ENCODE assay signal across 3 cellular contexts in the genomic region with DNA sequence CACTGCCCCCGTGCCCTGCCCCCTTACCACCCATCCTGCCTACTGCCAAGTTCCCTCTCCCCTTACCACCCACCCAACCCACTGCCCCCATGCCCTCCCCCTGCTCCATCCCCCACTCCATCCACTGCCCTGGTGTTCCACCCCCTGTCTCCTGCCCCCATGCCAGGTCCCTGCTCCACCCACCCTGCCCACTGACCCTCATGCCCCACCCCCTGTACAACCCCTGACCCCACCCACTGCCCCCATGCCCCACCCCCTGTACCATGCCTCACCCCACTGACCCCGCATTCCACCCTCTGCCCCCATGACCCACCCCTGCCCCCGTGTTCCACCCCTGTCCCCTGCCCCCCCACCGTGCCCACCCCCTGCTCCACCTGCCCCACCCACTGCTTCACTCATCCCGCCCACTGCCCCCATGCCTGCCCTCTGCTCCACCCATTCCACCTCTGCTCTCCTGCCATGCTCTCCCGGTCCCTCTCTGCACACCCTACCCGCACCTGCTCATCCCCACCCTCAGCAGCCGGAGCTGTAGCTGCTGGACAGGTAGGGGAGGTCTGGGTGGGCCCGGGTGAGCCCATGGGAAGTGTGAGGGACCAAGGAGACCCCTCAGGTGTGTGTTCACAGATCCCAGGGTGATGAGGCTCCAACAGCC.
TF ChIP-seq lines count a peak whose summit lies in the region.

No MANE protein-coding gene starts in this region.

TF ChIP-seq in GM12891, 5 proteins besides CTCF, POLR2A, EP300 and RAD21:
- TF ChIP-seq SPI1 (IDR thresholded peaks at IDR 0.05; ENCODE audit: low read depth, low read length) (no peak), POU2F2 (IDR thresholded peaks at IDR 0.05; ENCODE audit: low read depth, low read length) (no peak)

TF ChIP-seq in HEK293, 187 proteins besides CTCF, POLR2A, EP300 and RAD21:
- TF ChIP-seq, protein P1, sequence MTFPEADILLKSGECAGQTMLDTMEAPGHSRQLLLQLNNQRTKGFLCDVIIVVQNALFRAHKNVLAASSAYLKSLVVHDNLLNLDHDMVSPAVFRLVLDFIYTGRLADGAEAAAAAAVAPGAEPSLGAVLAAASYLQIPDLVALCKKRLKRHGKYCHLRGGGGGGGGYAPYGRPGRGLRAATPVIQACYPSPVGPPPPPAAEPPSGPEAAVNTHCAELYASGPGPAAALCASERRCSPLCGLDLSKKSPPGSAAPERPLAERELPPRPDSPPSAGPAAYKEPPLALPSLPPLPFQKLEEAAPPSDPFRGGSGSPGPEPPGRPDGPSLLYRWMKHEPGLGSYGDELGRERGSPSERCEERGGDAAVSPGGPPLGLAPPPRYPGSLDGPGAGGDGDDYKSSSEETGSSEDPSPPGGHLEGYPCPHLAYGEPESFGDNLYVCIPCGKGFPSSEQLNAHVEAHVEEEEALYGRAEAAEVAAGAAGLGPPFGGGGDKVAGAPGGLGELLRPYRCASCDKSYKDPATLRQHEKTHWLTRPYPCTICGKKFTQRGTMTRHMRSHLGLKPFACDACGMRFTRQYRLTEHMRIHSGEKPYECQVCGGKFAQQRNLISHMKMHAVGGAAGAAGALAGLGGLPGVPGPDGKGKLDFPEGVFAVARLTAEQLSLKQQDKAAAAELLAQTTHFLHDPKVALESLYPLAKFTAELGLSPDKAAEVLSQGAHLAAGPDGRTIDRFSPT (tag by site-specific recombination; IDR thresholded peaks at IDR 0.05) = no peak
- TF ChIP-seq KLF1 (tag by site-specific recombination; IDR thresholded peaks at IDR 0.05) = peak; percentile 69
- TF ChIP-seq, protein P2, sequence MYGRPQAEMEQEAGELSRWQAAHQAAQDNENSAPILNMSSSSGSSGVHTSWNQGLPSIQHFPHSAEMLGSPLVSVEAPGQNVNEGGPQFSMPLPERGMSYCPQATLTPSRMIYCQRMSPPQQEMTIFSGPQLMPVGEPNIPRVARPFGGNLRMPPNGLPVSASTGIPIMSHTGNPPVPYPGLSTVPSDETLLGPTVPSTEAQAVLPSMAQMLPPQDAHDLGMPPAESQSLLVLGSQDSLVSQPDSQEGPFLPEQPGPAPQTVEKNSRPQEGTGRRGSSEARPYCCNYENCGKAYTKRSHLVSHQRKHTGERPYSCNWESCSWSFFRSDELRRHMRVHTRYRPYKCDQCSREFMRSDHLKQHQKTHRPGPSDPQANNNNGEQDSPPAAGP (tag by site-specific recombination; IDR thresholded peaks at IDR 0.05) = no peak
- peak; percentile 48; the same call in 1 of the 2 replicates for TF ChIP-seq ZFHX2 (tag by site-specific recombination; conservative IDR thresholded peaks at IDR 0.05)
- no peak for TF ChIP-seq GFI1B (tag by site-specific recombination; IDR thresholded peaks at IDR 0.05)

TF ChIP-seq in K562, 482 proteins besides CTCF, POLR2A, EP300 and RAD21:
- no peak for TF ChIP-seq TFAM (CRISPR knock-in tag; conservative IDR thresholded peaks at IDR 0.05)
- no peak for TF ChIP-seq SMAD2 (IDR thresholded peaks at IDR 0.05; ENCODE audit: low read depth, low read length)
